Comparison of ENCODE assay signal across 1 cellular context in genomic region chr7:7719235-7719634, GRCh38.
A peak's percentile ranks its signal among the peaks of the same experiment; 100 is the strongest.
TF ChIP-seq lines count a peak whose summit lies in the region.

No MANE protein-coding gene starts in this region.

TF ChIP-seq in GM12878, 131 proteins besides CTCF, POLR2A, EP300 and RAD21 (continued from another document):
- no peak for TF ChIP-seq KAT2A (conservative IDR thresholded peaks at IDR 0.05; ENCODE audit: control insufficient read depth, low read depth, low read length)
- peak; percentile 91 for TF ChIP-seq ATF2 (IDR thresholded peaks at IDR 0.05; ENCODE audit: low read length)
- TF ChIP-seq SKIL (IDR thresholded peaks at IDR 0.05; ENCODE audit: low read depth, poor library complexity, severe bottlenecking), result peak; percentile 46
- TF ChIP-seq NFYA (IDR thresholded peaks at IDR 0.05; ENCODE audit: borderline replicate concordance, low read depth, low read length), result no peak
TF ChIP-seq in GM12878: peak in this region for 42.
